33 cellular contexts compared by ENCODE assay signal in the genomic region with DNA sequence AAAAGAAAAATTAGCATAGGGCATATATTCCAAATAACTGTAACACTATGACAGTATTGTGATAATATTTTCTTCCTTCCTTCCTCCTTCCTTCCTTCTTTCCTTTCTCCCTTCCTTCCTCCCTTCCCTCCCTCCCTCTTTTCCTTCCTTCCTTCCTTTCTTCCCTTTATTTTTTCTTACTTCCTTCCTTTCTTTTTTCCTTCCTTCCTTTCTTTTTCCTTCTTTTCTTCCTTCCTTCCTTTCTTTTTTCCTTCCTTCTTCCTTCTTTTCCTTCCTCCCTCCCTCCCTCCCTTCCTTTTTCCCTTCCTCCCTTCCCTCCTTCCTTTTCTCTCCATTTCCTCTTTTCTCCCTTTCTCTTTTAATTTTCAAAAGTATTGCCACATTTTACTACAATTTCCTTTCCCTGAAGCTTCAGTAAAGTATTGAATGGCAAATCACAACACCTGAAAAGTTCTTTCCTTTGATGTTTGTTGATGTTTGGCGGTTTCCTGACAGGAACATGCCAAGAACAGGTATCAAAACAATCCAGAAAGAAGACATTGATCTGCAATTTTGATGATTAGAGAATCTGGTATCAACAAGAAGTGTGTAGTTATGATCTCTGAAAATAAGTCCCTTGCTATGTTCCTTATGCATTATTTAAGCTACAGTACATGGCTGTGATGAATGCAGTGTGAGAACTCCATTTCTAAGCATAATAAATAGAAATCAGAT.
"Had no signal": no experiment of that assay in that cellular context is flagged by ENCODE, and none has a peak within 500 bp of the region (broad histone marks: within the 10 kb centered on the region; RNA-seq: fewer than 3 reads in every experiment).

No MANE protein-coding gene starts in this region.

- H3K27me3 Mint-ChIP-seq: activated CD4-positive, alpha-beta memory T cell treated with anti-CD3 and anti-CD28 coated beads for 36 hours; activated CD4-positive, alpha-beta T cell treated with anti-CD3 and anti-CD28 coated beads for 36 hours; activated CD4-positive, alpha-beta T cell treated with anti-CD3 and anti-CD28 coated beads, Interleukin-2, amount 10 ng/mL, durations not matched to agents 24 days and 14 days; activated CD8-positive, alpha-beta memory T cell treated with anti-CD3 and anti-CD28 coated beads, Interleukin-2, amount 10 ng/mL, durations not matched to agents 7 days and 5 days; activated naive CD4-positive, alpha-beta T cell treated with anti-CD3 and anti-CD28 coated beads, Interleukin-2, amount 10 ng/mL, durations not matched to agents 7 days and 5 days; activated naive CD8-positive, alpha-beta T cell treated with anti-CD3 and anti-CD28 coated beads, Interleukin-2, amount 10 ng/mL, durations not matched to agents 7 days and 5 days; brain; T-helper 17 cell had no signal

- DNase-seq: activated CD4-positive, alpha-beta memory T cell treated with anti-CD3 and anti-CD28 coated beads for 36 hours; activated CD4-positive, alpha-beta T cell treated with anti-CD3 and anti-CD28 coated beads for 36 hours; activated CD4-positive, alpha-beta T cell treated with anti-CD3 and anti-CD28 coated beads, Interleukin-2, amount 10 ng/mL, durations not matched to agents 24 days and 14 days; activated CD4-positive, CD25-positive, alpha-beta regulatory T cell; activated CD4-positive, CD25-positive, alpha-beta regulatory T cell treated with anti-CD3 and anti-CD28 coated beads, Interleukin-2, amount 50 U/mL, for 72 hours; activated CD8-positive, alpha-beta memory T cell treated with anti-CD3 and anti-CD28 coated beads, Interleukin-2, amount 10 ng/mL, durations not matched to agents 7 days and 5 days; activated CD8-positive, alpha-beta memory T cell treated with anti-CD3 and anti-CD28 coated beads, Interleukin-2, amount 50 U/mL, for 4 hours; activated CD8-positive, alpha-beta T cell treated with anti-CD3 and anti-CD28 coated beads, Interleukin-2, amount 10 ng/mL, durations not matched to agents 7 days and 5 days; activated effector memory CD4-positive, alpha-beta T cell treated with anti-CD3 and anti-CD28 coated beads, Interleukin-2, amount 50 U/mL, for 16 hours; activated naive CD4-positive, alpha-beta T cell treated with anti-CD3 and anti-CD28 coated beads, Interleukin-2, amount 10 ng/mL, durations not matched to agents 7 days and 5 days; activated naive CD8-positive, alpha-beta T cell treated with anti-CD3 and anti-CD28 coated beads, Interleukin-2, amount 10 ng/mL, durations not matched to agents 7 days and 5 days; activated T-cell treated with anti-CD3 and anti-CD28 coated beads, Interleukin-2, amount 50 U/mL, for 1 hour; activated T-cell treated with anti-CD3 and anti-CD28 coated beads, Interleukin-2, amount 50 U/mL, for 48 hours; central memory CD4-positive, alpha-beta T cell; cerebellar nuclear complex; colonic mucosa; effector CD8-positive, alpha-beta T cell; esophagus squamous epithelium; foreskin melanocyte; heart right ventricle; T-helper 17 cell; T1000; WERI-Rb-1 had no signal

- H3K4me3 ChIP-seq: ascending aorta, breast epithelium, cardiac muscle cell, colonic mucosa, esophagus squamous epithelium, gastroesophageal sphincter, heart right ventricle had no signal

- H3K4me3 Mint-ChIP-seq: activated CD4-positive, alpha-beta memory T cell treated with anti-CD3 and anti-CD28 coated beads for 36 hours; activated CD4-positive, alpha-beta T cell treated with anti-CD3 and anti-CD28 coated beads for 36 hours; activated CD4-positive, alpha-beta T cell treated with anti-CD3 and anti-CD28 coated beads, Interleukin-2, amount 10 ng/mL, durations not matched to agents 24 days and 14 days; activated CD8-positive, alpha-beta memory T cell treated with anti-CD3 and anti-CD28 coated beads, Interleukin-2, amount 10 ng/mL, durations not matched to agents 7 days and 5 days; activated CD8-positive, alpha-beta T cell treated with anti-CD3 and anti-CD28 coated beads, Interleukin-2, amount 10 ng/mL, durations not matched to agents 7 days and 5 days; activated naive CD4-positive, alpha-beta T cell treated with anti-CD3 and anti-CD28 coated beads, Interleukin-2, amount 10 ng/mL, durations not matched to agents 7 days and 5 days; activated naive CD8-positive, alpha-beta T cell treated with anti-CD3 and anti-CD28 coated beads, Interleukin-2, amount 10 ng/mL, durations not matched to agents 7 days and 5 days; activated T-helper 1 cell treated with anti-CD3 and anti-CD28 coated beads, Interleukin-12 subunit alpha, Interleukin-12 subunit beta, Interleukin-2, Interleukin-4 antibody, amounts not matched to agents 30 ng/mL and 10 ng/mL and 1 ng/mL, durations not matched to agents 14 hours and 24 hours and 36 hours; brain; T-helper 17 cell; T-helper 2 cell treated with Interferon-gamma antibody and Interleukin-4, amounts not matched to agents 5 μg/mL and 100 μg/mL, for 36 hours had no signal

- H3K27me3 ChIP-seq: ascending aorta, breast epithelium, cardiac muscle cell, colonic mucosa, esophagus squamous epithelium, gastroesophageal sphincter, heart right ventricle had no signal

- H3K36me3 Mint-ChIP-seq: activated CD4-positive, alpha-beta memory T cell treated with anti-CD3 and anti-CD28 coated beads for 36 hours; activated CD8-positive, alpha-beta memory T cell treated with anti-CD3 and anti-CD28 coated beads, Interleukin-2, amount 10 ng/mL, durations not matched to agents 7 days and 5 days; activated naive CD4-positive, alpha-beta T cell treated with anti-CD3 and anti-CD28 coated beads, Interleukin-2, amount 10 ng/mL, durations not matched to agents 7 days and 5 days; activated naive CD4-positive, alpha-beta T cell treated with anti-CD3 and anti-CD28 coated beads, Interleukin-2, amount 50 U/mL, for 72 hours; activated naive CD8-positive, alpha-beta T cell treated with anti-CD3 and anti-CD28 coated beads, Interleukin-2, amount 10 ng/mL, durations not matched to agents 7 days and 5 days; brain had no signal

- H3K27ac ChIP-seq: ascending aorta, breast epithelium, cardiac muscle cell, colonic mucosa, epithelial cell of prostate, esophagus squamous epithelium, gastroesophageal sphincter, heart right ventricle, WERI-Rb-1 had no signal

- H3K4me1 Mint-ChIP-seq: activated CD4-positive, alpha-beta T cell treated with anti-CD3 and anti-CD28 coated beads for 36 hours; activated CD4-positive, alpha-beta T cell treated with anti-CD3 and anti-CD28 coated beads, Interleukin-2, amount 10 ng/mL, durations not matched to agents 24 days and 14 days; activated CD8-positive, alpha-beta memory T cell treated with anti-CD3 and anti-CD28 coated beads, Interleukin-2, amount 10 ng/mL, durations not matched to agents 7 days and 5 days; activated naive CD4-positive, alpha-beta T cell treated with anti-CD3 and anti-CD28 coated beads, Interleukin-2, amount 10 ng/mL, durations not matched to agents 7 days and 5 days; activated naive CD8-positive, alpha-beta T cell treated with anti-CD3 and anti-CD28 coated beads, Interleukin-2, amount 10 ng/mL, durations not matched to agents 7 days and 5 days; brain; T-helper 17 cell had no signal

- H3K9me3 Mint-ChIP-seq: activated CD4-positive, alpha-beta memory T cell treated with anti-CD3 and anti-CD28 coated beads for 36 hours; activated CD4-positive, alpha-beta T cell treated with anti-CD3 and anti-CD28 coated beads, Interleukin-2, amount 10 ng/mL, durations not matched to agents 24 days and 14 days; activated naive CD4-positive, alpha-beta T cell treated with anti-CD3 and anti-CD28 coated beads, Interleukin-2, amount 50 U/mL, for 72 hours; activated naive CD8-positive, alpha-beta T cell treated with anti-CD3 and anti-CD28 coated beads, Interleukin-2, amount 10 ng/mL, durations not matched to agents 7 days and 5 days; activated T-helper 1 cell treated with anti-CD3 and anti-CD28 coated beads, Interleukin-12 subunit alpha, Interleukin-12 subunit beta, Interleukin-2, Interleukin-4 antibody, amounts not matched to agents 30 ng/mL and 10 ng/mL and 1 ng/mL, durations not matched to agents 14 hours and 24 hours and 36 hours; activated T-helper 2 cell treated with anti-CD3 and anti-CD28 coated beads, Interferon-gamma antibody, Interleukin-2, Interleukin-4, amounts not matched to agents 10 μg/mL and 5 μg/mL and 100 μg/mL, durations not matched to agents 14 hours and 24 hours and 36 hours; brain; T-helper 2 cell treated with Interferon-gamma antibody and Interleukin-4, amounts not matched to agents 5 μg/mL and 100 μg/mL, for 36 hours had no signal

- H3K9me3 ChIP-seq: ascending aorta, breast epithelium, colonic mucosa, esophagus squamous epithelium, gastroesophageal sphincter had no signal

- ATAC-seq: activated CD4-positive, alpha-beta T cell treated with anti-CD3 and anti-CD28 coated beads for 36 hours; activated CD8-positive, alpha-beta memory T cell treated with anti-CD3 and anti-CD28 coated beads, Interleukin-2, amount 10 ng/mL, durations not matched to agents 7 days and 5 days; activated CD8-positive, alpha-beta T cell treated with anti-CD3 and anti-CD28 coated beads, Interleukin-2, amount 10 ng/mL, durations not matched to agents 7 days and 5 days; activated naive CD4-positive, alpha-beta T cell treated with anti-CD3 and anti-CD28 coated beads, Interleukin-2, amount 50 U/mL, for 72 hours; gastroesophageal sphincter; heart right ventricle; T-helper 17 cell had no signal

- H3K36me3 ChIP-seq: ascending aorta, breast epithelium, cardiac muscle cell, colonic mucosa, esophagus squamous epithelium, gastroesophageal sphincter, heart right ventricle, WERI-Rb-1 had no signal

- H3K27ac Mint-ChIP-seq: activated CD4-positive, alpha-beta memory T cell treated with anti-CD3 and anti-CD28 coated beads for 36 hours; activated CD4-positive, alpha-beta T cell treated with anti-CD3 and anti-CD28 coated beads for 36 hours; activated CD4-positive, alpha-beta T cell treated with anti-CD3 and anti-CD28 coated beads, Interleukin-2, amount 10 ng/mL, durations not matched to agents 24 days and 14 days; activated CD8-positive, alpha-beta memory T cell treated with anti-CD3 and anti-CD28 coated beads, Interleukin-2, amount 10 ng/mL, durations not matched to agents 7 days and 5 days; activated CD8-positive, alpha-beta T cell treated with anti-CD3 and anti-CD28 coated beads, Interleukin-2, amount 10 ng/mL, durations not matched to agents 7 days and 5 days; activated naive CD4-positive, alpha-beta T cell treated with anti-CD3 and anti-CD28 coated beads, Interleukin-2, amount 10 ng/mL, durations not matched to agents 7 days and 5 days; activated naive CD4-positive, alpha-beta T cell treated with anti-CD3 and anti-CD28 coated beads, Interleukin-2, amount 50 U/mL, for 72 hours; activated naive CD8-positive, alpha-beta T cell treated with anti-CD3 and anti-CD28 coated beads, Interleukin-2, amount 10 ng/mL, durations not matched to agents 7 days and 5 days; activated T-helper 1 cell treated with anti-CD3 and anti-CD28 coated beads, Interleukin-12 subunit alpha, Interleukin-12 subunit beta, Interleukin-2, Interleukin-4 antibody, amounts not matched to agents 30 ng/mL and 10 ng/mL and 1 ng/mL, durations not matched to agents 14 hours and 24 hours and 36 hours; activated T-helper 2 cell treated with anti-CD3 and anti-CD28 coated beads, Interferon-gamma antibody, Interleukin-2, Interleukin-4, amounts not matched to agents 10 μg/mL and 5 μg/mL and 100 μg/mL, durations not matched to agents 14 hours and 24 hours and 36 hours; brain; T-helper 17 cell; T-helper 2 cell treated with Interferon-gamma antibody and Interleukin-4, amounts not matched to agents 5 μg/mL and 100 μg/mL, for 36 hours had no signal
